ENCODE assay signal across 1 cellular context in genomic region chr20:37524859-37525708, GRCh38.
TF ChIP-seq lines count a peak whose summit lies in the region.

No MANE protein-coding gene starts in this region.

TF ChIP-seq in GM23338, 12 proteins besides CTCF, POLR2A, EP300 and RAD21 (continued from another document):
- TF ChIP-seq POLR2AphosphoS5 (IDR thresholded peaks at IDR 0.05; ENCODE audit: low read depth), result 0 out of 2 replicates have a peak, but pooled peaks have one; percentile 0
